11 cellular contexts compared by ENCODE assay signal in the genomic region with DNA sequence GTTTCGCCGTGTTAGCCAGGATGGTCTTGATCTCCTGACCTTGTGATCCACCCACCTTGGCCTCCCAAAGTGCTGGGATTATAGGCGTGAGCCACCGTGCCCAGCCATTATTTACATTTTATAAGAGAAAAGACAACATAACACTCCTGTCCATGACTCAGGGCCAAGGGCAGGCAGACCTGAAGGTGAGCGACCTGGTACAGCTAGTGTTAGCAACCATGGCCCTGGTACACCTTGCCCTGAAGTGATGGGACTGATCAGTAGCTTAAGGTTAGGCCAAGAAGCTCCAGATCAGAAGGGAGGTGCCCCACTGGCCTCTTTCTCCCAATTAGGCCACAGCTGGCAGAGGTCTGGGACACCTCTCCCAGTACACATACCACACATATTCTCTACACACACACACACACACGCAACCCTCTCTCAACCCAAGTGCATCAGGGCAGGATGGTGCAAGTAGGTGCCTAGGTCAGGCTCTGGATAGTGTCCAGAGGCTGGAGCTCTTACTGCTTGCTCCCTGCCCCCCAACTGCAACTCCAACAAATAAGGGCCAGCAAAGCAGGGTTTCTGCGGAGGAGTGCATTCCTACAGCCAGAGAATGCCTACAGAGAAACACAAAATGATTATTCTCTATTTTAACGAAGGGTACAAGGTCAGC.
"Had no signal": no experiment of that assay in that cellular context is flagged by ENCODE, and none has a peak within 500 bp of the region (broad histone marks: within the 10 kb centered on the region; RNA-seq: fewer than 3 reads in every experiment).

No MANE protein-coding gene starts in this region.

- DNase-seq: activated CD4-positive, alpha-beta T cell treated with anti-CD3 and anti-CD28 coated beads, Interleukin-2, amount 50 U/mL, for 4 hours; activated CD4-positive, CD25-positive, alpha-beta regulatory T cell treated with anti-CD3 and anti-CD28 coated beads, Interleukin-2, amount 50 U/mL, for 72 hours; activated effector memory CD4-positive, alpha-beta T cell treated with Interleukin-2 at 50 U/mL for 16 hours; activated T-cell treated with anti-CD3 and anti-CD28 coated beads, Interleukin-2, amount 50 U/mL, for 1 hour; hypothalamus; mesenchymal stem cell; T-helper 9 cell had no signal

- H3K4me3 ChIP-seq: ascending aorta, skin epidermis had no signal

- H3K9me3 ChIP-seq: ascending aorta had no signal

- H3K27me3 ChIP-seq: ascending aorta had no signal

- H3K27ac Mint-ChIP-seq: activated naive CD4-positive, alpha-beta T cell treated with anti-CD3 and anti-CD28 coated beads, Interleukin-2, amount 50 U/mL, for 72 hours had no signal

- H3K9me3 Mint-ChIP-seq: activated naive CD4-positive, alpha-beta T cell treated with anti-CD3 and anti-CD28 coated beads, Interleukin-2, amount 50 U/mL, for 72 hours had no signal

- ATAC-seq: activated naive CD4-positive, alpha-beta T cell treated with anti-CD3 and anti-CD28 coated beads, Interleukin-2, amount 50 U/mL, for 72 hours had no signal

- H3K4me1 ChIP-seq: ascending aorta, parathyroid adenoma had no signal

- H3K27ac ChIP-seq: ascending aorta, parathyroid adenoma, skin epidermis had no signal
